Comparison of ENCODE assay signal across 1 cellular context in the genomic region with DNA sequence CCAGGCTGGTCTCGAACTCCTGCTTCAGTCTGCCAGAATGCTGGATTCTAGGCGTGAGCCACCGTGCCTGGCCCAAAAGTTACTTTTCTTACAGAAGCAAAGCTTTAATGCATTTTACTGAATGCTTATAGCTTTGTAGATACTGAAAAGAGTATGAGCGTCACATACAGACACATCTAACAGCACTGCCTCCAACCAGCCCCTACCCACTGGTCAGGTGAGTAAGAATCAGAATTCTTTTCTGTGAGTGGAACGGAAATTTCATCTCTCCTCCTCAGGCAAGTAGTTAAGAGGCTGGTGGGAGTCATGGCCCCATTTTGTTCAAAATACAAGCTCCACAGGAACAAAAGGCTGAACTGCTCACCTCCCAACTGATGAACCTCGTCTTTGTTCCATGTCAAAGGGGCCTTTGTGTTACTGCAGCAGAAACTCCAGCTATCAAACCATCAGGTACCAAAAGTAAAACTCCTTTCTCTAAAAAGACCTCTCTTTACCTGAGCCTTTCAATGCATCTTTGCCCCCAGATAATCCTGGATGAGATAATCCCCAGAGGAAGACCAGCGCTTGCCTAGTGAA.
TF ChIP-seq lines count a peak whose summit lies in the region.

No MANE protein-coding gene starts in this region.

TF ChIP-seq in GM23338, 12 proteins besides CTCF, POLR2A, EP300 and RAD21 (continued from another document):
- TF ChIP-seq REST (IDR thresholded peaks at IDR 0.05; ENCODE audit: unreplicated experiment) = no peak
- TF ChIP-seq JUNB (IDR thresholded peaks at IDR 0.05; ENCODE audit: unreplicated experiment) = no peak
- no peak for TF ChIP-seq ZNF462 (CRISPR knock-in tag; IDR thresholded peaks at IDR 0.05)
- TF ChIP-seq ZNF331 (CRISPR knock-in tag; IDR thresholded peaks at IDR 0.05; ENCODE audit: low read depth) = no peak
- TF ChIP-seq EZH2phosphoT487 (IDR thresholded peaks at IDR 0.05; ENCODE audit: unreplicated experiment) = no peak
- TF ChIP-seq EZH2 (IDR thresholded peaks at IDR 0.05; ENCODE audit: low read depth, unreplicated experiment) = no peak
- TF ChIP-seq POLR2AphosphoS5 (IDR thresholded peaks at IDR 0.05; ENCODE audit: low read depth) = no peak
